Comparison of ENCODE assay signal across 1 cellular context in the genomic region with DNA sequence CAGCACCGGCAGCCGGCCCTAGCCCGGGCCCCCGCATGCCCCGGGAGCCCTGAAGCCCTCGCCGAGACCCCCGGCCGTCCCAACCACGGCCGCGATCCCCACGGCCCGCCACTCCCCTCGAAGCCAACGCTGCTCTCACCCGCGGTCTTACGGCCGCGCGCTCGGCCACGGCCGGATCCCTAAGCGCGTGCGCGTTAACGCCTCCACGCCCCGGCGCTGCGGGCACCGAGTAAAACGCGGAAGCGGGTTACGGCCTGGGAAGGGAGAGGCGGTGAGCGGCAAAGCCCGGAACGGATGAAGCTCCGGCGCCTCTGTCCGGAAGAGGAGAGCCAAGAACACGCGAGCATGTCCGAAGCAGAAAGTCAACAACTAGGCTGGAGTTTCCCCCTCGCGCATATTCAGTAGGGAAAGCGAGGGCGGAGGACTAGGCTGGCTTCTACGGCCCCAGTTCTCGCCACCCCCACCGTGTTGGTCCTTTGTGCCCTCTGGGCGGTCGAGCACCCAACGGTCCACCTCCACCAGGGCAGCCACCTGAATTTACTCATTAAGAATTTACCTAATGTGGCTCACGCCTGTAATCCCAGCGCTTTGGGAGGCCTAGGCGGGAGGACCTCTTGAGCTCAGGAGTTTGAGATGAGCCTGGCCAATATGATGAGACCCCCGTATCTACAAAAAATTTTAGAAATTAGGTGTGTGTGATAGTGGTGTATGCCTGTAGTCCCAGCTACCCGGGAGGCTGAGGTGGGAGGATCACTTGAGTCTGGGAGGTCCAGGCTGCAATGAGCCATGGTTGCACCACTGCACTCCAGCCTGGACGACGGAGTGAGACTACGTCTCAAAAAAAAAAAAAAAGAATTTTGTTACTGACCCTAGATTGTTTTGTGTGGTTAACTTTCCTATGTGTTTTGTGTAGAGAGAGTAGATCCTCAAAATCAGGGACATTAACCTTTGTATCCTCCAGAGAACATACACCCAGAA.
TF ChIP-seq lines count a peak whose summit lies in the region.

KANSL3 (minus strand) TSS at position 169 of the 978 bp plus-strand sequence. CDS start 1,177 bp downstream, outside the sequence.

TF ChIP-seq in H1, 55 proteins besides CTCF, POLR2A, EP300 and RAD21 (continued from another document):
- TF ChIP-seq HDAC6 (IDR thresholded peaks at IDR 0.05; ENCODE audit: low read depth, low read length) = no peak
- peak; percentile 100 for TF ChIP-seq SP1 (IDR thresholded peaks at IDR 0.05; ENCODE audit: low read depth, low read length)
- no peak for TF ChIP-seq SAP30 (IDR thresholded peaks at IDR 0.05; ENCODE audit: insufficient read depth, insufficient replicate concordance, low read length)
- peak; percentile 74 for TF ChIP-seq KDM4A (IDR thresholded peaks at IDR 0.05; ENCODE audit: low read depth, low read length, severe bottlenecking)
